8 cellular contexts compared by ENCODE assay signal in genomic region chr6:166382933-166383816, GRCh38. TPM values are rescaled to one million over a fixed set of nuclear protein-coding genes. Genes with fewer than 3 reads are reported as not detected.
DNase-seq lines count a peak whose midpoint lies in the region; ATAC-seq and TF ChIP-seq lines count a peak whose summit lies in the region.

TSS of gene MPC1 (minus strand) at chr6:166382940. CDS start at chr6:166382876, 64 bp downstream.

- H3K36me3 ChIP-seq in adrenal gland (replicated peaks in 1 of 2) (no peaks in the 10 kb centered on the region), heart left ventricle (no peaks in the 10 kb centered on the region), transverse colon (no peaks in the 10 kb centered on the region)

- no peak for TF ChIP-seq EP300 in transverse colon (IDR thresholded peaks at IDR 0.05; ENCODE audit: low read depth)

- H3K27ac ChIP-seq in adrenal gland (peak within 1 kb of the TSS; percentile 70 to 96 (median 91)), heart left ventricle (peak within 1 kb of the TSS; percentile 93 to 98 (median 96)), transverse colon (peak within 1 kb of the TSS; percentile 96 to 99 (median 98))

- in situ Hi-C loops in transverse colon (cut with MboI; ENCODE audit: low pct_ligation_motif_present in 1 of 4, low pct_unique_long_range_greater_than_20kb in 1 of 4, low sequenced_read_pairs in 3 of 4): loop anchor here in 1 of 4 donors (25.0 kb wide), 1 partner anchor 496 kb away; no protein-coding TSS in a partner anchor

- DNase-seq in NCI-H146 treated with DMSO at 0.1 percent for 48 hours (lab: John Stamatoyannopoulos, UW; ENCODE audit: unreplicated experiment): peak; percentile 96
- DNase-seq in T-helper 1 cell: peak; percentile 84 to 95 (median 88)
- peak; percentile 96 to 98 (median 96) for DNase-seq in adrenal gland
- DNase-seq in heart left ventricle: peak; percentile 97 to 98 (median 97)
- DNase-seq in pons (ENCODE audit: low spot score): peak; percentile 92
- peak; percentile 97 for DNase-seq in transverse colon

- ATAC-seq in HG02884 (IDR thresholded peaks at IDR 0.05; ENCODE audit: unreplicated experiment): peak; percentile 87
- peak; percentile 87 to 98 (median 96) for ATAC-seq in heart left ventricle

- TF ChIP-seq POLR2A in GM15510 (IDR thresholded peaks at IDR 0.05; ENCODE audit: borderline replicate concordance, extremely low read depth, insufficient read length) (peak; percentile 70), adrenal gland (IDR thresholded peaks at IDR 0.05) (peak; percentile 22 to 74), heart left ventricle (IDR thresholded peaks at IDR 0.05) (peak in 1 of 2 donors; percentile 91), transverse colon (IDR thresholded peaks at IDR 0.05) (peak; percentile 93)

- no peaks in the 10 kb centered on the region for H3K9me3 ChIP-seq in adrenal gland (replicated peaks in 1 of 3)
- H3K9me3 ChIP-seq in heart left ventricle: no peaks in the 10 kb centered on the region
- H3K9me3 ChIP-seq in transverse colon: no peaks in the 10 kb centered on the region

- TF ChIP-seq CTCF in adrenal gland (IDR thresholded peaks at IDR 0.05) (no peak), heart left ventricle (IDR thresholded peaks at IDR 0.05) (peak in 1 of 12 donors; percentile 5), transverse colon (IDR thresholded peaks at IDR 0.05) (no peak)

- H3K4me1 ChIP-seq in adrenal gland (replicated peaks in 1 of 2) (peaks cover 6 to 20% of the 10 kb centered on the region in 2 donors), heart left ventricle (peaks cover under 1 to 35% (median 21%) of the 10 kb centered on the region in 12 donors), transverse colon (peaks cover 0 to 25% (median 8%) of the 10 kb centered on the region in 4 donors)

- H3K27me3 ChIP-seq in adrenal gland (no peaks in the 10 kb centered on the region), heart left ventricle (no peaks in the 10 kb centered on the region), transverse colon (no peaks in the 10 kb centered on the region)

- WGBS in adrenal gland, 4 donors: 0% methylated on average over 16 to 96 of the region's 96 CpGs; no CpG with 5 or more reads in 1 of the 4 donors
- WGBS in heart left ventricle, 4 donors: 0 to 1% (median 0%) methylated on average over 31 to 96 of the region's 96 CpGs
- 0% methylated on average over 8 to 44 of the region's 96 CpGs for WGBS in transverse colon (ENCODE audit: low coverage in 1 of 2), 2 donors

- intact Hi-C loops in adrenal gland (cut with DNase I): loop anchor here in 1 of 2 donors (5.0 kb wide), 1 partner anchor 106 kb away; no protein-coding TSS in a partner anchor
- intact Hi-C loops in heart left ventricle (cut with DNase I): loop anchor here in 8 of 10 donors (1.0 to 5.0 kb wide), 8 partner anchors 16 to 614 kb away; partner anchors contain the start of genes SFT2D1 (in 8 of the 8) and CEP43 (in 1 of the 8)
- intact Hi-C loops in transverse colon (cut with DNase I; ENCODE audit: low total_unique reads): no loop called here

- H3K4me3 ChIP-seq in adrenal gland: peak within 1 kb of the TSS; percentile 72 to 94 (median 81)
- peak within 1 kb of the TSS; percentile 63 to 97 (median 93) for H3K4me3 ChIP-seq in heart left ventricle
- H3K4me3 ChIP-seq in transverse colon: peak within 1 kb of the TSS; percentile 77 to 95 (median 85)

RNA-seq across cellular contexts. Expression of gene MPC1, which starts in this region (rescaled TPM):
- total RNA-seq in adrenal gland: 10 to 100 TPM; 22.8 to 70.3 (median 46.0) TPM
- polyA plus RNA-seq in adrenal gland: 10 to 100 TPM; 32.3 to 76.9 (median 55.6) TPM
- total RNA-seq in heart left ventricle: 100 to 1,000 TPM; 213 to 796 (median 542) TPM
- polyA plus RNA-seq in heart left ventricle: 100 to 1,000 TPM; 310 to 655 TPM
- 100 to 1,000 TPM in 3 of 4 donors, 10 to 100 TPM in 1; 90.8 to 131 (median 129) TPM for total RNA-seq in transverse colon

Comparison
In these comparisons a context has a peak if more than half of its experiments do, and no peak if none do; other contexts are left out.
1. Peak in every context shown above with its lines: DNase-seq, ATAC-seq, H3K4me3 ChIP-seq and H3K27ac ChIP-seq.